Comparison of ENCODE assay signal across 10 cellular contexts in the genomic region with DNA sequence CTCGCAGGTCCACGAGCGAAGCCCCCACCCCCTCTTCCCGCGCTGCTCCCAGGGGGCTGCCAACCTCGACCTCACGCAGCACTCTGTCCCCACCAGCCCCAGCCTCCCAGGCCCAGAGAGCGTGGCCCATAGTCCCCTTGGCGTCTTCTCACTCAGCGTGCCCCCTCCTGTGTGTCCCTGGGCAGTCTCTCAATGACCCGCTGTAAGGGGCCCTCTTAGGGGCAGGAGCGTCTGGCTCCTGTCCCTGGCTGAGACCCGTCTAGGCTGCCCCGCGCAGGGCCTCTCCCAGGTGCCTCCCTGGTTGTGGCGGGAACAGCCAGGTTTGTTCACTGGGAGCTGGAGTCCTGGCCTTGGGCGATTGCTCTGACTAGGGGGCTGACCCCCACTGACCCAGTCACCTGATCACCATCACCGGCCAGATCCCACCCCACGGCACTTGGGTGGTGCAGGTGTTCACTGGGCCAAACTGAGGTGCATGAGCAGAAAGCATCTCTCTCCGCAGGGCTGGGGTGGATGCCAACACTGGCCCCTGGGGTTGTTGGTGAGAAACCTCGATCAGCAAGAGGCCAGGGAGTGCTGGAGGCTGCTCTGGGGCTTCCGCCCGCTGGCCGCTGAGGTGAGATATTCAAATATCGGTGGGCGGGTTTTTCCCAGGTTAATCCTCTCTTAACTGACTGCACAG. TPM values are rescaled to one million over a fixed set of nuclear protein-coding genes. Genes with fewer than 3 reads are reported as not detected.
DNase-seq lines count a peak whose midpoint lies in the region; ATAC-seq and TF ChIP-seq lines count a peak whose summit lies in the region.
"Had no signal": no experiment of that assay in that cellular context is flagged by ENCODE, and none has a peak within 500 bp of the region (broad histone marks: within the 10 kb centered on the region; RNA-seq: fewer than 3 reads in every experiment).

No MANE protein-coding gene starts in this region.

- H3K4me1 ChIP-seq in esophagus muscularis mucosa = no peaks in the 10 kb centered on the region

- H3K9me3 ChIP-seq in esophagus muscularis mucosa (no peaks in the 10 kb centered on the region), WERI-Rb-1 (ENCODE audit: severe bottlenecking) (no peaks in the 10 kb centered on the region)

- ATAC-seq in GM19455 (IDR thresholded peaks at IDR 0.05; ENCODE audit: unreplicated experiment) (peak; percentile 35), HG03066 (IDR thresholded peaks at IDR 0.05; ENCODE audit: low read depth, unreplicated experiment) (peak; percentile 52)
- ATAC-seq: activated T-cell treated with anti-CD3 and anti-CD28 coated beads, Interleukin-2, amount 50 U/mL, for 72 hours had no signal

- no peaks in the 10 kb centered on the region for H3K36me3 ChIP-seq in esophagus muscularis mucosa
- H3K36me3 ChIP-seq in WERI-Rb-1 = no peaks in the 10 kb centered on the region

- intact Hi-C loops in esophagus muscularis mucosa (cut with DNase I) = no loop called here

- 87% methylated on average over 19 of the region's 26 CpGs for WGBS in esophagus muscularis mucosa

- TF ChIP-seq POLR2A in GM10847 (IDR thresholded peaks at IDR 0.05; ENCODE audit: extremely low read depth, insufficient read length) (peak; percentile 62), esophagus muscularis mucosa (IDR thresholded peaks at IDR 0.05; ENCODE audit: low read depth) (no peak)

- no peak for TF ChIP-seq CTCF in esophagus muscularis mucosa (IDR thresholded peaks at IDR 0.05)
- no peak for TF ChIP-seq CTCF in WERI-Rb-1 (IDR thresholded peaks at IDR 0.05; ENCODE audit: low read depth, low read length)

- DNase-seq in esophagus muscularis mucosa (ENCODE audit: extremely low spot score) = peak; percentile 84
- no peak for DNase-seq in WERI-Rb-1
- DNase-seq in nucleus accumbens (lab: John Stamatoyannopoulos, UW) = no peak
- DNase-seq in activated CD8-positive, alpha-beta memory T cell treated with anti-CD3 and anti-CD28 coated beads, Interleukin-2, amount 50 U/mL, for 48 hours = no peak
- DNase-seq in activated CD4-positive, alpha-beta T cell treated with anti-CD3 and anti-CD28 coated beads for 4 hours = no peak
- DNase-seq: activated T-cell treated with anti-CD3 and anti-CD28 coated beads, Interleukin-2, amount 50 U/mL, for 72 hours had no signal

- TF ChIP-seq EP300 in esophagus muscularis mucosa (IDR thresholded peaks at IDR 0.05) = no peak

- H3K4me3 ChIP-seq in esophagus muscularis mucosa = no peak overlapping the region
- H3K4me3 ChIP-seq in WERI-Rb-1 (ENCODE audit: low read depth, low read length) = no peak overlapping the region
- H3K4me3 ChIP-seq: lung had no signal

- no peak overlapping the region for H3K27ac ChIP-seq in esophagus muscularis mucosa (replicated peaks in 1 of 4)
- H3K27ac ChIP-seq in WERI-Rb-1 = no peak overlapping the region

- H3K27me3 ChIP-seq in esophagus muscularis mucosa (peaks cover 0 to 20% (median 0%) of the 10 kb centered on the region in 4 donors), WERI-Rb-1 (ENCODE audit: insufficient read depth, low read depth, severe bottlenecking) (peaks cover 4% of the 10 kb centered on the region)

RNA-seq across cellular contexts. Expression of gene WDFY4, which starts 12.6 kb away (rescaled TPM):
- total RNA-seq in esophagus muscularis mucosa = 1 to 10 TPM; 2.3 to 7.3 (median 5.2) TPM
